Comparison of ENCODE assay signal across 19 cellular contexts in genomic region chr1:93620169-93620840, GRCh38.
DNase-seq lines count a peak whose midpoint lies in the region; ATAC-seq and TF ChIP-seq lines count a peak whose summit lies in the region.
"Had no signal": no experiment of that assay in that cellular context is flagged by ENCODE, and none has a peak within 500 bp of the region (broad histone marks: within the 10 kb centered on the region; RNA-seq: fewer than 3 reads in every experiment).

No MANE protein-coding gene starts in this region.

- intact Hi-C loops in left cardiac atrium (cut with DNase I), result no loop called here

- no peak for TF ChIP-seq CTCF in right atrium auricular region (IDR thresholded peaks at IDR 0.05)
- TF ChIP-seq CTCF in fibroblast of mammary gland (conservative IDR thresholded peaks at IDR 0.05; ENCODE audit: control insufficient read depth, insufficient read depth, low read depth, low read length), result no peak
- TF ChIP-seq CTCF in type B pancreatic cell (conservative IDR thresholded peaks at IDR 0.05), result no peak

- H3K36me3 ChIP-seq in right atrium auricular region (no peaks in the 10 kb centered on the region), SK-N-MC (ENCODE audit: insufficient read depth, low read length) (no peaks in the 10 kb centered on the region)
- H3K36me3 ChIP-seq: suprapubic skin had no signal

- peaks cover 0 to 67% of the 10 kb centered on the region in 2 donors for H3K4me1 ChIP-seq in right atrium auricular region

- DNase-seq in right atrium auricular region (ENCODE audit: low spot score), result peak; percentile 46
- DNase-seq in left cardiac atrium, result no peak
- DNase-seq in SK-N-MC (ENCODE audit: low read depth, low spot score), result peak; percentile 24
- peak; percentile 80 for DNase-seq in fibroblast of mammary gland (ENCODE audit: low read depth)
- no peak for DNase-seq in type B pancreatic cell (ENCODE audit: extremely low spot score, unreplicated experiment)
- no peak for DNase-seq in dermis blood vessel endothelial cell
- no peak for DNase-seq in activated naive CD4-positive, alpha-beta T cell (lab: John Stamatoyannopoulos, UW)
- DNase-seq: activated T-cell treated with anti-CD3 and anti-CD28 coated beads for 4 hours; anterior cingulate cortex; effector memory CD8-positive, alpha-beta T cell; NCI-H2081 treated with DMSO at 0.1 percent for 48 hours; NCI-H446 treated with DMSO at 0.1 percent for 48 hours; nephron progenitor cell; stimulated activated CD4-positive, alpha-beta T cell treated with anti-CD3 and anti-CD28 coated beads, Interleukin-12 subunit alpha, Interleukin-12 subunit beta, amount 100 ng/mL, for 4 hours; stimulated activated CD8-positive, alpha-beta memory T cell treated with anti-CD3 and anti-CD28 coated beads, Interleukin-4, amount 100 ng/mL, for 48 hours had no signal

- ATAC-seq in left cardiac atrium (no peak), HG02759 (IDR thresholded peaks at IDR 0.05; ENCODE audit: unreplicated experiment) (no peak)
- ATAC-seq: effector memory CD8-positive, alpha-beta T cell had no signal

- H3K9me3 ChIP-seq in right atrium auricular region (no peaks in the 10 kb centered on the region), SK-N-MC (ENCODE audit: low read depth, low read length) (no peaks in the 10 kb centered on the region)
- H3K9me3 ChIP-seq: suprapubic skin had no signal

- H3K27me3 Mint-ChIP-seq in type B pancreatic cell, result no peaks in the 10 kb centered on the region

- no peak overlapping the region for H3K27ac ChIP-seq in right atrium auricular region
- H3K27ac ChIP-seq in SK-N-MC, result peak overlapping the region; percentile 69; the same call in 1 of the 2 replicates
- H3K27ac ChIP-seq: suprapubic skin had no signal

- H3K27me3 ChIP-seq in right atrium auricular region, result no peaks in the 10 kb centered on the region
- H3K27me3 ChIP-seq: suprapubic skin had no signal

- H3K4me3 Mint-ChIP-seq in type B pancreatic cell, result peak overlapping the region; percentile 62
- H3K4me3 Mint-ChIP-seq: activated CD4-positive, alpha-beta memory T cell treated with anti-CD3 and anti-CD28 coated beads for 36 hours; effector memory CD8-positive, alpha-beta T cell; mesothelial cell of epicardium; nephron progenitor cell had no signal

- H3K9me3 Mint-ChIP-seq in type B pancreatic cell, result peaks cover 6% of the 10 kb centered on the region
- H3K9me3 Mint-ChIP-seq: activated CD4-positive, alpha-beta memory T cell treated with anti-CD3 and anti-CD28 coated beads for 36 hours; effector memory CD8-positive, alpha-beta T cell; mesothelial cell of epicardium; nephron progenitor cell had no signal

- no peak overlapping the region for H3K4me3 ChIP-seq in right atrium auricular region
- peak overlapping the region; percentile 46 for H3K4me3 ChIP-seq in SK-N-MC
- no peak overlapping the region for H3K4me3 ChIP-seq in fibroblast of mammary gland (ENCODE audit: control insufficient read depth, low read depth, low read length)
- H3K4me3 ChIP-seq: suprapubic skin had no signal

- peaks cover 16% of the 10 kb centered on the region for H3K36me3 Mint-ChIP-seq in type B pancreatic cell
- H3K36me3 Mint-ChIP-seq: activated CD4-positive, alpha-beta memory T cell treated with anti-CD3 and anti-CD28 coated beads for 36 hours; mesothelial cell of epicardium had no signal

- peak overlapping the region; percentile 84 for H3K27ac Mint-ChIP-seq in type B pancreatic cell
- H3K27ac Mint-ChIP-seq: activated CD4-positive, alpha-beta memory T cell treated with anti-CD3 and anti-CD28 coated beads for 36 hours; effector memory CD8-positive, alpha-beta T cell; mesothelial cell of epicardium; nephron progenitor cell had no signal

- peaks cover 61% of the 10 kb centered on the region for H3K4me1 Mint-ChIP-seq in type B pancreatic cell (ENCODE audit: unreplicated experiment)

- no peak overlapping the region for H3K9ac ChIP-seq in SK-N-MC (ENCODE audit: insufficient read length)

Comparison
In these comparisons a context has a peak if more than half of its experiments do, and no peak if none do; other contexts are left out.
1. DNase-seq: peak in right atrium auricular region (single experiment), SK-N-MC (single experiment) and fibroblast of mammary gland (single experiment); none in left cardiac atrium (single experiment), type B pancreatic cell (single experiment), dermis blood vessel endothelial cell (single experiment) and activated naive CD4-positive, alpha-beta T cell (0 of 4).